In the genomic region with DNA sequence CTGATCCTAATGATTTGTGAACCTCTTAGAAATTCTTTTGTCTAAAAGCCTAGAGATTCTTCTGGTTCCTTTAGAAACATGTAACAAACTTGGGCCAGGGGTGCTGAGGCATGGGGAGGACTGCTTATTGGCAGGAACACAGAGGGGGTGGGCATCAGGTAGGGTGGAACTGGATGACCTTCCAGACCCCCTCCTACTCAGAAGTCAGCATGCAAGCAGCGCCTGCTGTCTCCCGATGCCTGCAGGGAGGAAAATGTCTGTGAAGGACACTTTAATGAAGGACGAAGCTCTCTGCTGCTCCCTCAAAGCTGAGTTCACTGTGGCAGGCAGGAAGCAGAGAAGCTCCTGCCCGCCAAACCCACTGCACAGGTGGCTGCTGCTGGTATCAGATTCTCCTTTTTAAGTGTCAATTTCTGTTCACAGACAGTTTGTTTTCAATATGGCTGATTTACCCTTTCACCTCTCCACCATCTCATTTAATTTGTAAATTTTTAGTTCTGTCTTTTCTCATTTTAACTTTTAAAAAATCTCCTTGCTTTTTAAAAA, we compare ENCODE assay signal across 19 cellular contexts. TPM values are rescaled to one million over a fixed set of nuclear protein-coding genes. Genes with fewer than 3 reads are reported as not detected.
A peak's percentile ranks its signal among the peaks of the same experiment; 100 is the strongest.
DNase-seq lines count a peak whose midpoint lies in the region; ATAC-seq and TF ChIP-seq lines count a peak whose summit lies in the region.
"Had no signal": no experiment of that assay in that cellular context is flagged by ENCODE, and none has a peak within 500 bp of the region (broad histone marks: within the 10 kb centered on the region; RNA-seq: fewer than 3 reads in every experiment).

No MANE protein-coding gene starts in this region.

- no peak overlapping the region for H3K4me3 ChIP-seq in Loucy (ENCODE audit: low read length, poor library complexity, severe bottlenecking)
- H3K4me3 ChIP-seq in thymus (ENCODE audit: low read length), result no peak overlapping the region
- H3K4me3 ChIP-seq: SJCRH30, skin epidermis, tibial nerve had no signal

- H3K4me2 ChIP-seq in Loucy (ENCODE audit: low read depth, low read length, poor library complexity, severe bottlenecking), result peak overlapping the region; percentile 46

- H3K4me3 Mint-ChIP-seq in activated naive CD4-positive, alpha-beta T cell treated with anti-CD3 and anti-CD28 coated beads, Interleukin-2, amount 50 U/mL, for 24 hours, result no peak overlapping the region
- no peak overlapping the region for H3K4me3 Mint-ChIP-seq in central memory CD8-positive, alpha-beta T cell
- H3K4me3 Mint-ChIP-seq: stimulated activated naive CD8-positive, alpha-beta T cell treated with anti-CD3 and anti-CD28 coated beads, Interleukin-15, Interleukin-2, amounts not matched to agents 100 ng/mL and 50 ng/mL, for 24 hours had no signal

- TF ChIP-seq CTCF in Loucy (conservative IDR thresholded peaks at IDR 0.05; ENCODE audit: low read length), result no peak

- H3K9ac ChIP-seq in Loucy (ENCODE audit: low read depth, low read length, poor library complexity, severe bottlenecking), result no peak overlapping the region

- no peaks in the 10 kb centered on the region for H4K20me1 ChIP-seq in Loucy (ENCODE audit: insufficient read depth, low read length, poor library complexity, severe bottlenecking)

- H3K27ac ChIP-seq in thymus (ENCODE audit: low read depth), result peak overlapping the region; percentile 75
- H3K27ac ChIP-seq: SJCRH30, skin epidermis, tibial nerve had no signal

- no peaks in the 10 kb centered on the region for H3K9me2 ChIP-seq in Loucy (replicated peaks; ENCODE audit: low read depth, low read length)

- H3K36me3 ChIP-seq in Loucy (ENCODE audit: insufficient read depth, low read length), result peaks cover 30% of the 10 kb centered on the region
- peaks cover 24% of the 10 kb centered on the region for H3K36me3 ChIP-seq in thymus (ENCODE audit: control insufficient read depth, insufficient read depth)

- ATAC-seq in central memory CD8-positive, alpha-beta T cell (replicated peaks; ENCODE audit: extremely low read depth, poor library complexity, severe bottlenecking), result no peak
- ATAC-seq: left cardiac atrium had no signal

- H3K4me1 ChIP-seq in Loucy (ENCODE audit: insufficient read depth, low read length, poor library complexity, severe bottlenecking), result peaks cover 28% of the 10 kb centered on the region
- H3K4me1 ChIP-seq in thymus (ENCODE audit: control insufficient read depth, insufficient read depth, low read length), result peaks cover 17% of the 10 kb centered on the region
- H3K4me1 ChIP-seq: SJCRH30, tibial nerve had no signal

- no peaks in the 10 kb centered on the region for H3K9me3 Mint-ChIP-seq in activated naive CD4-positive, alpha-beta T cell treated with anti-CD3 and anti-CD28 coated beads, Interleukin-2, amount 50 U/mL, for 24 hours
- H3K9me3 Mint-ChIP-seq in central memory CD8-positive, alpha-beta T cell, result peaks cover 3% of the 10 kb centered on the region

- peaks cover 14% of the 10 kb centered on the region for H3K36me3 Mint-ChIP-seq in activated naive CD4-positive, alpha-beta T cell treated with anti-CD3 and anti-CD28 coated beads, Interleukin-2, amount 50 U/mL, for 24 hours
- H3K36me3 Mint-ChIP-seq in central memory CD8-positive, alpha-beta T cell (ENCODE audit: insufficient read depth), result peaks cover 40% of the 10 kb centered on the region

- H3K4me1 Mint-ChIP-seq in activated naive CD4-positive, alpha-beta T cell treated with anti-CD3 and anti-CD28 coated beads, Interleukin-2, amount 50 U/mL, for 24 hours, result peaks cover 19% of the 10 kb centered on the region
- peaks cover 10% of the 10 kb centered on the region for H3K4me1 Mint-ChIP-seq in central memory CD8-positive, alpha-beta T cell

- H3K9me3 ChIP-seq in Loucy (ENCODE audit: insufficient read depth, low read depth, low read length), result peaks cover under 1% of the 10 kb centered on the region; the same call in 1 of the 2 replicates
- H3K9me3 ChIP-seq in thymus (ENCODE audit: control insufficient read depth), result peaks cover 1% of the 10 kb centered on the region
- H3K9me3 ChIP-seq: SJCRH30 had no signal

- no peak for DNase-seq in activated naive CD4-positive, alpha-beta T cell treated with Interleukin-2 at 50 U/mL for 16 hours
- no peak for DNase-seq in central memory CD8-positive, alpha-beta T cell (ENCODE audit: low spot score in 2 of 2)
- DNase-seq in HCEC 1CT (no peak), NCI-H524 (lab: John Stamatoyannopoulos, UW) (no peak)
- DNase-seq: DMS79 treated with DMSO at 0.1 percent for 48 hours; effector memory CD4-positive, alpha-beta T cell; IMR-90; left cardiac atrium; MM.1S; NCI-H1436 treated with DMSO at 0.1 percent for 48 hours; NCI-H226; SJCRH30; T-helper 9 cell had no signal

- H3K27me3 Mint-ChIP-seq in activated naive CD4-positive, alpha-beta T cell treated with anti-CD3 and anti-CD28 coated beads, Interleukin-2, amount 50 U/mL, for 24 hours, result no peaks in the 10 kb centered on the region
- no peaks in the 10 kb centered on the region for H3K27me3 Mint-ChIP-seq in central memory CD8-positive, alpha-beta T cell
- H3K27me3 Mint-ChIP-seq: stimulated activated naive CD8-positive, alpha-beta T cell treated with anti-CD3 and anti-CD28 coated beads, Interleukin-15, Interleukin-2, amounts not matched to agents 100 ng/mL and 50 ng/mL, for 24 hours had no signal

- no peak overlapping the region for H2AFZ ChIP-seq in Loucy (ENCODE audit: low read length)

- peak overlapping the region; percentile 83 for H3K27ac Mint-ChIP-seq in activated naive CD4-positive, alpha-beta T cell treated with anti-CD3 and anti-CD28 coated beads, Interleukin-2, amount 50 U/mL, for 24 hours
- peak overlapping the region; percentile 46 for H3K27ac Mint-ChIP-seq in central memory CD8-positive, alpha-beta T cell (ENCODE audit: low read depth)
- H3K27ac Mint-ChIP-seq: stimulated activated naive CD8-positive, alpha-beta T cell treated with anti-CD3 and anti-CD28 coated beads, Interleukin-15, Interleukin-2, amounts not matched to agents 100 ng/mL and 50 ng/mL, for 24 hours had no signal

- H3K27me3 ChIP-seq in Loucy (ENCODE audit: insufficient read depth, low read length, poor library complexity, severe bottlenecking) (no peaks in the 10 kb centered on the region), thymus (ENCODE audit: control insufficient read depth, insufficient read depth) (no peaks in the 10 kb centered on the region)
- H3K27me3 ChIP-seq: SJCRH30, tibial nerve had no signal

- no peaks in the 10 kb centered on the region for H3K79me2 ChIP-seq in Loucy (ENCODE audit: insufficient read depth, low read length)

- 15% methylated on average over 4 of the region's 4 CpGs for WGBS in thymus

- no peaks in the 10 kb centered on the region for H3F3A ChIP-seq in Loucy (ENCODE audit: low read depth)

RNA-seq across cellular contexts. Expression of gene COA5, which starts 19.4 kb away (rescaled TPM):
- polyA plus RNA-seq in thymus, result 114 TPM

RNA-seq across cellular contexts. Expression of gene UNC50, which starts 19.4 kb away (rescaled TPM):
- polyA plus RNA-seq in thymus, result 68.5 TPM
